ENCODE assay signal across 29 cellular contexts in genomic region chr15:91912336-91912735, GRCh38. TPM values are rescaled to one million over a fixed set of nuclear protein-coding genes. Genes with fewer than 3 reads are reported as not detected.
A peak's percentile ranks its signal among the peaks of the same experiment; 100 is the strongest.
DNase-seq lines count a peak whose midpoint lies in the region; ATAC-seq, FAIRE-seq and TF ChIP-seq lines count a peak whose summit lies in the region.
"Had no signal": no experiment of that assay in that cellular context is flagged by ENCODE, and none has a peak within 500 bp of the region (broad histone marks: within the 10 kb centered on the region; RNA-seq: fewer than 3 reads in every experiment).

No MANE protein-coding gene starts in this region.

- peaks cover 41 to 57% (median 46%) of the 10 kb centered on the region in 4 donors for H3K4me1 Mint-ChIP-seq in CD4-positive, alpha-beta memory T cell

- H3K36me3 ChIP-seq in CD4-positive, alpha-beta memory T cell (ENCODE audit: insufficient read depth, low read length) = no peaks in the 10 kb centered on the region
- H3K36me3 ChIP-seq in mucosa of descending colon (ENCODE audit: low read depth) = no peaks in the 10 kb centered on the region
- H3K36me3 ChIP-seq: neural progenitor cell, right lobe of liver had no signal

- H3K27me3 ChIP-seq in CD4-positive, alpha-beta memory T cell (ENCODE audit: insufficient read depth, low read length) = no peaks in the 10 kb centered on the region
- H3K27me3 ChIP-seq: BLaER1 treated with 17β-estradiol and CSF1 and Interleukin-3, amounts not matched to agents 10 nM and 100 nM; esophagus muscularis mucosa; neural progenitor cell; right lobe of liver; upper lobe of right lung had no signal

- ATAC-seq in mucosa of descending colon = peak; percentile 39
- no peak for ATAC-seq in HG02588 (IDR thresholded peaks at IDR 0.05; ENCODE audit: unreplicated experiment)
- ATAC-seq in HG02938 (IDR thresholded peaks at IDR 0.05; ENCODE audit: unreplicated experiment) = no peak
- ATAC-seq in GM18505 (IDR thresholded peaks at IDR 0.05; ENCODE audit: unreplicated experiment) = no peak
- ATAC-seq: activated CD4-positive, alpha-beta T cell treated with anti-CD3 and anti-CD28 coated beads for 36 hours; K562; right lobe of liver; SK-N-SH treated with all-trans-retinoic acid at 6 μM for 48 hours; upper lobe of right lung had no signal

- H3K4me1 ChIP-seq in CD4-positive, alpha-beta memory T cell (ENCODE audit: insufficient read depth, low read length) = peaks cover under 1% of the 10 kb centered on the region
- H3K4me1 ChIP-seq in mucosa of descending colon (ENCODE audit: low read depth) = peaks cover 25% of the 10 kb centered on the region
- H3K4me1 ChIP-seq: neural progenitor cell, right lobe of liver, upper lobe of right lung had no signal

- TF ChIP-seq CTCF in mucosa of descending colon (IDR thresholded peaks at IDR 0.05) = no peak

- H3K4me3 Mint-ChIP-seq in CD4-positive, alpha-beta memory T cell = no peak overlapping the region
- H3K4me3 Mint-ChIP-seq: activated CD4-positive, alpha-beta T cell treated with anti-CD3 and anti-CD28 coated beads for 36 hours; activated T-cell treated with anti-CD3 and anti-CD28 coated beads, Interleukin-2, amount 50 U/mL, for 24 hours; H9; neural progenitor cell; T-helper 2 cell treated with Interferon-gamma antibody and Interleukin-4, amounts not matched to agents 5 μg/mL and 100 μg/mL, for 36 hours had no signal

- peaks cover 34 to 36% of the 10 kb centered on the region in 2 donors for H3K36me3 Mint-ChIP-seq in CD4-positive, alpha-beta memory T cell

- no peak for DNase-seq in CD4-positive, alpha-beta memory T cell
- DNase-seq in HTR-8/SVneo (ENCODE audit: insufficient read length, low spot score) = no peak
- DNase-seq in RPMI8226 = peak; percentile 55
- DNase-seq in mucosa of descending colon = no peak
- DNase-seq: activated CD4-positive, alpha-beta T cell treated with anti-CD3 and anti-CD28 coated beads for 36 hours; activated gamma-delta T cell treated with Interleukin-2 at 50 U/mL for 16 hours; activated T-cell treated with anti-CD3 and anti-CD28 coated beads, Interleukin-2, amount 50 U/mL, for 24 hours; cortex of kidney; DMS 273 treated with DMSO at 0.1 percent for 48 hours; H9; mammary epithelial cell; NCI-H1436 treated with DMSO at 0.1 percent for 48 hours; NCI-H774; OCI-M1; right lobe of liver; stimulated activated CD4-positive, alpha-beta T cell treated with anti-CD3 and anti-CD28 coated beads, Interleukin-2, amount 100 ng/mL, for 48 hours; upper lobe of right lung had no signal

- no peaks in the 10 kb centered on the region for H3K27me3 Mint-ChIP-seq in CD4-positive, alpha-beta memory T cell
- H3K27me3 Mint-ChIP-seq: activated CD4-positive, alpha-beta T cell treated with anti-CD3 and anti-CD28 coated beads for 36 hours; activated T-cell treated with anti-CD3 and anti-CD28 coated beads, Interleukin-2, amount 50 U/mL, for 24 hours had no signal

- no peak overlapping the region for H3K27ac ChIP-seq in CD4-positive, alpha-beta memory T cell (ENCODE audit: low read depth, low read length)
- H3K27ac ChIP-seq: BLaER1 treated with 17β-estradiol and CSF1 and Interleukin-3, amounts not matched to agents 10 nM and 100 nM; esophagus muscularis mucosa; neural progenitor cell; right lobe of liver; upper lobe of right lung had no signal

- CTCF ChIA-PET in CD4-positive, alpha-beta memory T cell (lab: Charles Lee; ENCODE audit: partially characterized antibody) = interaction anchor here (1.5 kb wide), 1 partner anchor 58 kb away, joined by 3 read pairs; no protein-coding TSS in a partner anchor

- TF ChIP-seq POLR2A in GM18505 (IDR thresholded peaks at IDR 0.05; ENCODE audit: borderline replicate concordance, extremely low read depth, insufficient read depth, insufficient read length) = no peak

- POLR2A ChIA-PET in CD4-positive, alpha-beta memory T cell (lab: Charles Lee; ENCODE audit: partially characterized antibody) = no interaction called here

- no peaks in the 10 kb centered on the region for H3K9me3 ChIP-seq in CD4-positive, alpha-beta memory T cell (ENCODE audit: control insufficient read depth in 1 of 2, low read length in 2 of 2)
- H3K9me3 ChIP-seq in mucosa of descending colon = no peaks in the 10 kb centered on the region
- H3K9me3 ChIP-seq: esophagus muscularis mucosa, right lobe of liver, upper lobe of right lung had no signal

- H3K4me3 ChIP-seq in CD4-positive, alpha-beta memory T cell (ENCODE audit: low read length in 2 of 2) = no peak overlapping the region
- no peak overlapping the region for H3K4me3 ChIP-seq in mucosa of descending colon
- H3K4me3 ChIP-seq: BLaER1 treated with 17β-estradiol and CSF1 and Interleukin-3, amounts not matched to agents 10 nM and 100 nM; esophagus muscularis mucosa; K562; neural progenitor cell; right lobe of liver; upper lobe of right lung had no signal

- FAIRE-seq in HTR-8/SVneo (lab: Jason Lieb, UNC) = peak; percentile 9
- FAIRE-seq: astrocyte, frontal cortex, K562 had no signal

- no peaks in the 10 kb centered on the region for H3K9me3 Mint-ChIP-seq in CD4-positive, alpha-beta memory T cell
- H3K9me3 Mint-ChIP-seq: activated T-cell treated with anti-CD3 and anti-CD28 coated beads, Interleukin-2, amount 50 U/mL, for 24 hours; H9; neural progenitor cell; T-helper 2 cell treated with Interferon-gamma antibody and Interleukin-4, amounts not matched to agents 5 μg/mL and 100 μg/mL, for 36 hours had no signal

- peak overlapping the region in 4 of 7 donors; percentile 17 to 79 (median 68) for H3K27ac Mint-ChIP-seq in CD4-positive, alpha-beta memory T cell
- H3K27ac Mint-ChIP-seq: activated CD4-positive, alpha-beta T cell treated with anti-CD3 and anti-CD28 coated beads for 36 hours; activated T-cell treated with anti-CD3 and anti-CD28 coated beads, Interleukin-2, amount 50 U/mL, for 24 hours; H9; neural progenitor cell; progenitor cell of endocrine pancreas; T-helper 2 cell treated with Interferon-gamma antibody and Interleukin-4, amounts not matched to agents 5 μg/mL and 100 μg/mL, for 36 hours had no signal

- intact Hi-C loops in CD4-positive, alpha-beta memory T cell (cut with micrococcal nuclease) = no loop called here
- intact Hi-C loops in mucosa of descending colon (cut with DNase I, micrococcal nuclease) = no loop called here

RNA-seq across cellular contexts. Expression of gene SLCO3A1, which starts 58.8 kb away (rescaled TPM):
- 10 to 100 TPM; 30.9 to 31.5 TPM for total RNA-seq in CD4-positive, alpha-beta memory T cell
- polyA plus RNA-seq in CD4-positive, alpha-beta memory T cell = 10 to 100 TPM; 32.4 to 61.3 TPM
- total RNA-seq in mucosa of descending colon = 10 to 100 TPM; 13.4 to 23.8 (median 14.3) TPM
